9 cellular contexts compared by ENCODE assay signal in the genomic region with DNA sequence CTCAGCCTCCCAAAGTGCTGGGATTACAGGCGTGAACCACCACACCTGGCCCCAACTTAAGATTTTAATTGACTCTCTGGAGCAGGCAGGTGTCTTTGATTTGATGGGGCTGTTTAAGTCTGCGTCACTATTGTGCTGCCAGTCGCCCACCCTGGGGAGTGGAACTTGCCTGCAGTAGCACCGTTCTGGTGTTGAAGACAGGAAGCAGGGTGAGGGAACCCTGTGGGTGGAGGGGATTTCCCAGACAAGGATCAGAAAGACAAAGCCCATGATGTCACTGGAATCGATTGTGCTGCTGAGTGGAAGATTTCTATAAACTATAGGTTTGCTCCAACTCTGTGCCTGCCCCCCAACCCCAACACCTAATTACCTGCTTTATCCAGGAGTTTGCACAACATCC.
A peak's percentile ranks its signal among the peaks of the same experiment; 100 is the strongest.
DNase-seq lines count a peak whose midpoint lies in the region; ATAC-seq lines count a peak whose summit lies in the region.
"Had no signal": no experiment of that assay in that cellular context is flagged by ENCODE, and none has a peak within 500 bp of the region (broad histone marks: within the 10 kb centered on the region; RNA-seq: fewer than 3 reads in every experiment).

No MANE protein-coding gene starts in this region.

- ATAC-seq in GM21390 (IDR thresholded peaks at IDR 0.05; ENCODE audit: unreplicated experiment) (peak; percentile 70), HG03342 (IDR thresholded peaks at IDR 0.05; ENCODE audit: unreplicated experiment) (no peak)
- peak; percentile 92 to 97 for ATAC-seq in activated CD4-positive, CD25-positive, alpha-beta regulatory T cell treated with anti-CD3 and anti-CD28 coated beads, Interleukin-2, amount 50 U/mL, for 24 hours

- DNase-seq in effector CD8-positive, alpha-beta T cell (lab: John Stamatoyannopoulos, UW): peak; percentile 14
- DNase-seq in stimulated activated CD8-positive, alpha-beta memory T cell treated with anti-CD3 and anti-CD28 coated beads, Interleukin-7, amount 100 ng/mL, for 24 hours (ENCODE audit: low read depth): peak; percentile 47
- DNase-seq in NCI-H1694 (lab: John Stamatoyannopoulos, UW) (no peak), AG08396 (ENCODE audit: low spot score) (no peak), DMS 273 (lab: John Stamatoyannopoulos, UW; ENCODE audit: unreplicated experiment) (no peak)
- DNase-seq: NCI-H446 had no signal

Comparison
In these comparisons a context has a peak if more than half of its experiments do, and no peak if none do; other contexts are left out.
1. DNase-seq: peak in effector CD8-positive, alpha-beta T cell (single experiment) and stimulated activated CD8-positive, alpha-beta memory T cell treated with anti-CD3 and anti-CD28 coated beads, Interleukin-7, amount 100 ng/mL, for 24 hours (single experiment); none in NCI-H1694 (single experiment), AG08396 (single experiment) and DMS 273 (single experiment).